In the genomic region with DNA sequence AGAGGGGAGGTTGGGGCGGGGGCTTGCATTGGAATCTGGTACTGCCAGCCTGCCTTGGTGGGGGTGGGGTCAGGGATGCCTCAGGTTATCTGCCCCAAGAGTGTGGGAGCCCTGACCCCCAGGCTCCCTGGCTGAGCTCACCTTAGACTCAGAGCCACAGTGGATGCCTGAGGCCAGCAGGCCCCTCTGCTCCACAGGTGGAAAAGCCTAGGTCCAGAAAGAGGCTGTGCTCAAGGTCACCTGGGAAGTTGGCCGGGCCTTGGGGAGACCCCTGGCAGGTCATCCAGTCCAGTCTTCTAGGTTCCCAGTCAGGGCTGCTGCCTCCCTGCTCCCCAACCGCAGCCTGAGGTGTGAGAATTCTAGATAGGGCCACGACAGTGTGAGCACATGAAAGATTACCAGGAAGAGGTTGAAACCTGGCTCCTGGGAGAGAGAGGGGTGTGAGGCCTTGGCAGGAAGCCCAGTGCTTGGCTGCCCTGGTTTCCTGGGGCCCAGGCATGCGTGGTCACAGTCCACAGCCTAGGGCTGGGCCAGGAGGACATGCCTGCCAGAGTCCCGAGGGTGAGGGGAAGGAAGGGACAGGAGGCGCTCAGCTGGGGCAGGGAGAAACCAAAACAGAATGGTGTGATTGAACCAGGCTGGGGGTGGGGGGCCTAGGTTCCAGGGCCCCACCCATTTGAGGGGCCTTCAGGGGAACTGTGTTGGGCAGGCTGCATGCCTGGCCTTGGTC, we compare ENCODE assay signal across 8 cellular contexts. TPM values are rescaled to one million over a fixed set of nuclear protein-coding genes. Genes with fewer than 3 reads are reported as not detected.
A peak's percentile ranks its signal among the peaks of the same experiment; 100 is the strongest.
DNase-seq lines count a peak whose midpoint lies in the region; ATAC-seq and TF ChIP-seq lines count a peak whose summit lies in the region.

No MANE protein-coding gene starts in this region.

- intact Hi-C loops in transverse colon (cut with DNase I; ENCODE audit: low total_unique reads): no loop called here

- H3K4me3 ChIP-seq in brain microvascular endothelial cell (ENCODE audit: low read depth, low read length) (no peak overlapping the region), transverse colon (no peak overlapping the region)

- H3K4me1 ChIP-seq in transverse colon: peaks cover 19 to 31% (median 23%) of the 10 kb centered on the region in 4 donors

- H3K27me3 ChIP-seq in brain microvascular endothelial cell (replicated peaks) (no peaks in the 10 kb centered on the region), transverse colon (no peaks in the 10 kb centered on the region)

- H3K36me3 ChIP-seq in brain microvascular endothelial cell (replicated peaks) (no peaks in the 10 kb centered on the region), transverse colon (peaks cover 0 to 2% (median 0%) of the 10 kb centered on the region in 4 donors)

- peak; percentile 66 for TF ChIP-seq POLR2A in transverse colon (IDR thresholded peaks at IDR 0.05)

- no peaks in the 10 kb centered on the region for H3K9me3 ChIP-seq in transverse colon

- TF ChIP-seq CTCF in brain microvascular endothelial cell (IDR thresholded peaks at IDR 0.05; ENCODE audit: low read depth, low read length, missing control alignments) (no peak), transverse colon (IDR thresholded peaks at IDR 0.05) (no peak)

- TF ChIP-seq EP300 in transverse colon (IDR thresholded peaks at IDR 0.05; ENCODE audit: low read depth): no peak

- in situ Hi-C loops in brain microvascular endothelial cell (cut with HindIII; ENCODE audit: low pct_ligation_motif_present, low sequenced_read_pairs): no loop called here
- in situ Hi-C loops in transverse colon (cut with MboI; ENCODE audit: low pct_ligation_motif_present in 1 of 4, low pct_unique_long_range_greater_than_20kb in 1 of 4, low sequenced_read_pairs in 3 of 4): no loop called here

- H3K27ac ChIP-seq in brain microvascular endothelial cell (no peak overlapping the region), transverse colon (peak overlapping the region; percentile 82 to 88 (median 84))

- DNase-seq in DMS53 (lab: John Stamatoyannopoulos, UW) (peak; percentile 77), NCI-H1092 treated with DMSO at 0.1 percent for 48 hours (lab: John Stamatoyannopoulos, UW) (peak; percentile 61), brain microvascular endothelial cell (peak; percentile 9), kidney glomerular epithelial cell (lab: John Stamatoyannopoulos, UW) (peak; percentile 55), transverse colon (peak; percentile 93)
- DNase-seq in stimulated activated CD4-positive, alpha-beta T cell treated with anti-CD3 and anti-CD28 coated beads, Interleukin-2, amount 100 ng/mL, for 48 hours: no peak

- ATAC-seq in HG02571 (IDR thresholded peaks at IDR 0.05; ENCODE audit: unreplicated experiment) (no peak), GM18517 (IDR thresholded peaks at IDR 0.05; ENCODE audit: unreplicated experiment) (no peak)

- WGBS in transverse colon (ENCODE audit: low coverage in 1 of 2), 2 donors: 30 to 35% methylated on average over 2 to 7 of the region's 7 CpGs

RNA-seq across cellular contexts. Expression of a gene that starts 4.9 kb away (rescaled TPM):
- 10 to 100 TPM; 19.8 to 44.0 (median 27.1) TPM for total RNA-seq in transverse colon

Comparison
In these comparisons a context has a peak if more than half of its experiments do, and no peak if none do; other contexts are left out.
1. DNase-seq: peak in DMS53 (single experiment), NCI-H1092 treated with DMSO at 0.1 percent for 48 hours (single experiment), brain microvascular endothelial cell (single experiment), kidney glomerular epithelial cell (single experiment) and transverse colon (single experiment); none in stimulated activated CD4-positive, alpha-beta T cell treated with anti-CD3 and anti-CD28 coated beads, Interleukin-2, amount 100 ng/mL, for 48 hours (0 of 2).